ENCODE assay signal across 1 cellular context in genomic region chr19:2426661-2427322, GRCh38.
TF ChIP-seq lines count a peak whose summit lies in the region.

No MANE protein-coding gene starts in this region.

TF ChIP-seq in K562, 482 proteins besides CTCF, POLR2A, EP300 and RAD21 (continued from another document and continues in another):
- TF ChIP-seq, protein P1, sequence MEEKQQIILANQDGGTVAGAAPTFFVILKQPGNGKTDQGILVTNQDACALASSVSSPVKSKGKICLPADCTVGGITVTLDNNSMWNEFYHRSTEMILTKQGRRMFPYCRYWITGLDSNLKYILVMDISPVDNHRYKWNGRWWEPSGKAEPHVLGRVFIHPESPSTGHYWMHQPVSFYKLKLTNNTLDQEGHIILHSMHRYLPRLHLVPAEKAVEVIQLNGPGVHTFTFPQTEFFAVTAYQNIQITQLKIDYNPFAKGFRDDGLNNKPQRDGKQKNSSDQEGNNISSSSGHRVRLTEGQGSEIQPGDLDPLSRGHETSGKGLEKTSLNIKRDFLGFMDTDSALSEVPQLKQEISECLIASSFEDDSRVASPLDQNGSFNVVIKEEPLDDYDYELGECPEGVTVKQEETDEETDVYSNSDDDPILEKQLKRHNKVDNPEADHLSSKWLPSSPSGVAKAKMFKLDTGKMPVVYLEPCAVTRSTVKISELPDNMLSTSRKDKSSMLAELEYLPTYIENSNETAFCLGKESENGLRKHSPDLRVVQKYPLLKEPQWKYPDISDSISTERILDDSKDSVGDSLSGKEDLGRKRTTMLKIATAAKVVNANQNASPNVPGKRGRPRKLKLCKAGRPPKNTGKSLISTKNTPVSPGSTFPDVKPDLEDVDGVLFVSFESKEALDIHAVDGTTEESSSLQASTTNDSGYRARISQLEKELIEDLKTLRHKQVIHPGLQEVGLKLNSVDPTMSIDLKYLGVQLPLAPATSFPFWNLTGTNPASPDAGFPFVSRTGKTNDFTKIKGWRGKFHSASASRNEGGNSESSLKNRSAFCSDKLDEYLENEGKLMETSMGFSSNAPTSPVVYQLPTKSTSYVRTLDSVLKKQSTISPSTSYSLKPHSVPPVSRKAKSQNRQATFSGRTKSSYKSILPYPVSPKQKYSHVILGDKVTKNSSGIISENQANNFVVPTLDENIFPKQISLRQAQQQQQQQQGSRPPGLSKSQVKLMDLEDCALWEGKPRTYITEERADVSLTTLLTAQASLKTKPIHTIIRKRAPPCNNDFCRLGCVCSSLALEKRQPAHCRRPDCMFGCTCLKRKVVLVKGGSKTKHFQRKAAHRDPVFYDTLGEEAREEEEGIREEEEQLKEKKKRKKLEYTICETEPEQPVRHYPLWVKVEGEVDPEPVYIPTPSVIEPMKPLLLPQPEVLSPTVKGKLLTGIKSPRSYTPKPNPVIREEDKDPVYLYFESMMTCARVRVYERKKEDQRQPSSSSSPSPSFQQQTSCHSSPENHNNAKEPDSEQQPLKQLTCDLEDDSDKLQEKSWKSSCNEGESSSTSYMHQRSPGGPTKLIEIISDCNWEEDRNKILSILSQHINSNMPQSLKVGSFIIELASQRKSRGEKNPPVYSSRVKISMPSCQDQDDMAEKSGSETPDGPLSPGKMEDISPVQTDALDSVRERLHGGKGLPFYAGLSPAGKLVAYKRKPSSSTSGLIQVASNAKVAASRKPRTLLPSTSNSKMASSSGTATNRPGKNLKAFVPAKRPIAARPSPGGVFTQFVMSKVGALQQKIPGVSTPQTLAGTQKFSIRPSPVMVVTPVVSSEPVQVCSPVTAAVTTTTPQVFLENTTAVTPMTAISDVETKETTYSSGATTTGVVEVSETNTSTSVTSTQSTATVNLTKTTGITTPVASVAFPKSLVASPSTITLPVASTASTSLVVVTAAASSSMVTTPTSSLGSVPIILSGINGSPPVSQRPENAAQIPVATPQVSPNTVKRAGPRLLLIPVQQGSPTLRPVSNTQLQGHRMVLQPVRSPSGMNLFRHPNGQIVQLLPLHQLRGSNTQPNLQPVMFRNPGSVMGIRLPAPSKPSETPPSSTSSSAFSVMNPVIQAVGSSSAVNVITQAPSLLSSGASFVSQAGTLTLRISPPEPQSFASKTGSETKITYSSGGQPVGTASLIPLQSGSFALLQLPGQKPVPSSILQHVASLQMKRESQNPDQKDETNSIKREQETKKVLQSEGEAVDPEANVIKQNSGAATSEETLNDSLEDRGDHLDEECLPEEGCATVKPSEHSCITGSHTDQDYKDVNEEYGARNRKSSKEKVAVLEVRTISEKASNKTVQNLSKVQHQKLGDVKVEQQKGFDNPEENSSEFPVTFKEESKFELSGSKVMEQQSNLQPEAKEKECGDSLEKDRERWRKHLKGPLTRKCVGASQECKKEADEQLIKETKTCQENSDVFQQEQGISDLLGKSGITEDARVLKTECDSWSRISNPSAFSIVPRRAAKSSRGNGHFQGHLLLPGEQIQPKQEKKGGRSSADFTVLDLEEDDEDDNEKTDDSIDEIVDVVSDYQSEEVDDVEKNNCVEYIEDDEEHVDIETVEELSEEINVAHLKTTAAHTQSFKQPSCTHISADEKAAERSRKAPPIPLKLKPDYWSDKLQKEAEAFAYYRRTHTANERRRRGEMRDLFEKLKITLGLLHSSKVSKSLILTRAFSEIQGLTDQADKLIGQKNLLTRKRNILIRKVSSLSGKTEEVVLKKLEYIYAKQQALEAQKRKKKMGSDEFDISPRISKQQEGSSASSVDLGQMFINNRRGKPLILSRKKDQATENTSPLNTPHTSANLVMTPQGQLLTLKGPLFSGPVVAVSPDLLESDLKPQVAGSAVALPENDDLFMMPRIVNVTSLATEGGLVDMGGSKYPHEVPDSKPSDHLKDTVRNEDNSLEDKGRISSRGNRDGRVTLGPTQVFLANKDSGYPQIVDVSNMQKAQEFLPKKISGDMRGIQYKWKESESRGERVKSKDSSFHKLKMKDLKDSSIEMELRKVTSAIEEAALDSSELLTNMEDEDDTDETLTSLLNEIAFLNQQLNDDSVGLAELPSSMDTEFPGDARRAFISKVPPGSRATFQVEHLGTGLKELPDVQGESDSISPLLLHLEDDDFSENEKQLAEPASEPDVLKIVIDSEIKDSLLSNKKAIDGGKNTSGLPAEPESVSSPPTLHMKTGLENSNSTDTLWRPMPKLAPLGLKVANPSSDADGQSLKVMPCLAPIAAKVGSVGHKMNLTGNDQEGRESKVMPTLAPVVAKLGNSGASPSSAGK (IDR thresholded peaks at IDR 0.05), result peak; percentile 90
- TF ChIP-seq RCOR1 (IDR thresholded peaks at IDR 0.05; ENCODE audit: borderline replicate concordance in 1 of 2, low read depth in 2 of 2, low read length in 2 of 2), result no peak
- no peak; the same call in 1 of the 2 replicates for TF ChIP-seq ZNF232 (CRISPR knock-in tag; IDR thresholded peaks at IDR 0.05)
- no peak for TF ChIP-seq DACH1 (IDR thresholded peaks at IDR 0.05; ENCODE audit: partially characterized antibody)
- TF ChIP-seq BHLHE40 (IDR thresholded peaks at IDR 0.05; ENCODE audit: low read length), result peak; percentile 85
- TF ChIP-seq ZNF592 (IDR thresholded peaks at IDR 0.05), result peak; percentile 78
- TF ChIP-seq ZNF76 (CRISPR knock-in tag; IDR thresholded peaks at IDR 0.05; ENCODE audit: borderline replicate concordance), result no peak
- TF ChIP-seq, protein P2, sequence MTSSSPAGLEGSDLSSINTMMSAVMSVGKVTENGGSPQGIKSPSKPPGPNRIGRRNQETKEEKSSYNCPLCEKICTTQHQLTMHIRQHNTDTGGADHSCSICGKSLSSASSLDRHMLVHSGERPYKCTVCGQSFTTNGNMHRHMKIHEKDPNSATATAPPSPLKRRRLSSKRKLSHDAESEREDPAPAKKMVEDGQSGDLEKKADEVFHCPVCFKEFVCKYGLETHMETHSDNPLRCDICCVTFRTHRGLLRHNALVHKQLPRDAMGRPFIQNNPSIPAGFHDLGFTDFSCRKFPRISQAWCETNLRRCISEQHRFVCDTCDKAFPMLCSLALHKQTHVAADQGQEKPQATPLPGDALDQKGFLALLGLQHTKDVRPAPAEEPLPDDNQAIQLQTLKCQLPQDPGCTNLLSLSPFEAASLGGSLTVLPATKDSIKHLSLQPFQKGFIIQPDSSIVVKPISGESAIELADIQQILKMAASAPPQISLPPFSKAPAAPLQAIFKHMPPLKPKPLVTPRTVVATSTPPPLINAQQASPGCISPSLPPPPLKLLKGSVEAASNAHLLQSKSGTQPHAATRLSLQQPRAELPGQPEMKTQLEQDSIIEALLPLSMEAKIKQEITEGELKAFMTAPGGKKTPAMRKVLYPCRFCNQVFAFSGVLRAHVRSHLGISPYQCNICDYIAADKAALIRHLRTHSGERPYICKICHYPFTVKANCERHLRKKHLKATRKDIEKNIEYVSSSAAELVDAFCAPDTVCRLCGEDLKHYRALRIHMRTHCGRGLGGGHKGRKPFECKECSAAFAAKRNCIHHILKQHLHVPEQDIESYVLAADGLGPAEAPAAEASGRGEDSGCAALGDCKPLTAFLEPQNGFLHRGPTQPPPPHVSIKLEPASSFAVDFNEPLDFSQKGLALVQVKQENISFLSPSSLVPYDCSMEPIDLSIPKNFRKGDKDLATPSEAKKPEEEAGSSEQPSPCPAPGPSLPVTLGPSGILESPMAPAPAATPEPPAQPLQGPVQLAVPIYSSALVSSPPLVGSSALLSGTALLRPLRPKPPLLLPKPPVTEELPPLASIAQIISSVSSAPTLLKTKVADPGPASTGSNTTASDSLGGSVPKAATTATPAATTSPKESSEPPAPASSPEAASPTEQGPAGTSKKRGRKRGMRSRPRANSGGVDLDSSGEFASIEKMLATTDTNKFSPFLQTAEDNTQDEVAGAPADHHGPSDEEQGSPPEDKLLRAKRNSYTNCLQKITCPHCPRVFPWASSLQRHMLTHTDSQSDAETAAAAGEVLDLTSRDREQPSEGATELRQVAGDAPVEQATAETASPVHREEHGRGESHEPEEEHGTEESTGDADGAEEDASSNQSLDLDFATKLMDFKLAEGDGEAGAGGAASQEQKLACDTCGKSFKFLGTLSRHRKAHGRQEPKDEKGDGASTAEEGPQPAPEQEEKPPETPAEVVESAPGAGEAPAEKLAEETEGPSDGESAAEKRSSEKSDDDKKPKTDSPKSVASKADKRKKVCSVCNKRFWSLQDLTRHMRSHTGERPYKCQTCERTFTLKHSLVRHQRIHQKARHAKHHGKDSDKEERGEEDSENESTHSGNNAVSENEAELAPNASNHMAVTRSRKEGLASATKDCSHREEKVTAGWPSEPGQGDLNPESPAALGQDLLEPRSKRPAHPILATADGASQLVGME (CRISPR knock-in tag; IDR thresholded peaks at IDR 0.05), result no peak
- peak; percentile 25 for TF ChIP-seq MXI1 (IDR thresholded peaks at IDR 0.05; ENCODE audit: low read depth, low read length)
- no peak for TF ChIP-seq HMG20A (CRISPR knock-in tag; conservative IDR thresholded peaks at IDR 0.05)
- TF ChIP-seq ZBTB43 (CRISPR knock-in tag; IDR thresholded peaks at IDR 0.05), result no peak
- TF ChIP-seq, protein P3, sequence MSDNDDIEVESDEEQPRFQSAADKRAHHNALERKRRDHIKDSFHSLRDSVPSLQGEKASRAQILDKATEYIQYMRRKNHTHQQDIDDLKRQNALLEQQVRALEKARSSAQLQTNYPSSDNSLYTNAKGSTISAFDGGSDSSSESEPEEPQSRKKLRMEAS (CRISPR knock-in tag; IDR thresholded peaks at IDR 0.05), result peak; percentile 77
- TF ChIP-seq IRF2 (CRISPR knock-in tag; IDR thresholded peaks at IDR 0.05), result no peak
- no peak for TF ChIP-seq PRMT5 (CRISPR knock-in tag; IDR thresholded peaks at IDR 0.05)
- TF ChIP-seq, protein P4, sequence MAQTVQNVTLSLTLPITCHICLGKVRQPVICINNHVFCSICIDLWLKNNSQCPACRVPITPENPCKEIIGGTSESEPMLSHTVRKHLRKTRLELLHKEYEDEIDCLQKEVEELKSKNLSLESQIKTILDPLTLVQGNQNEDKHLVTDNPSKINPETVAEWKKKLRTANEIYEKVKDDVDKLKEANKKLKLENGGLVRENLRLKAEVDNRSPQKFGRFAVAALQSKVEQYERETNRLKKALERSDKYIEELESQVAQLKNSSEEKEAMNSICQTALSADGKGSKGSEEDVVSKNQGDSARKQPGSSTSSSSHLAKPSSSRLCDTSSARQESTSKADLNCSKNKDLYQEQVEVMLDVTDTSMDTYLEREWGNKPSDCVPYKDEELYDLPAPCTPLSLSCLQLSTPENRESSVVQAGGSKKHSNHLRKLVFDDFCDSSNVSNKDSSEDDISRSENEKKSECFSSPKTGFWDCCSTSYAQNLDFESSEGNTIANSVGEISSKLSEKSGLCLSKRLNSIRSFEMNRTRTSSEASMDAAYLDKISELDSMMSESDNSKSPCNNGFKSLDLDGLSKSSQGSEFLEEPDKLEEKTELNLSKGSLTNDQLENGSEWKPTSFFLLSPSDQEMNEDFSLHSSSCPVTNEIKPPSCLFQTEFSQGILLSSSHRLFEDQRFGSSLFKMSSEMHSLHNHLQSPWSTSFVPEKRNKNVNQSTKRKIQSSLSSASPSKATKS (CRISPR knock-in tag; IDR thresholded peaks at IDR 0.05), result no peak
- TF ChIP-seq, protein P5, sequence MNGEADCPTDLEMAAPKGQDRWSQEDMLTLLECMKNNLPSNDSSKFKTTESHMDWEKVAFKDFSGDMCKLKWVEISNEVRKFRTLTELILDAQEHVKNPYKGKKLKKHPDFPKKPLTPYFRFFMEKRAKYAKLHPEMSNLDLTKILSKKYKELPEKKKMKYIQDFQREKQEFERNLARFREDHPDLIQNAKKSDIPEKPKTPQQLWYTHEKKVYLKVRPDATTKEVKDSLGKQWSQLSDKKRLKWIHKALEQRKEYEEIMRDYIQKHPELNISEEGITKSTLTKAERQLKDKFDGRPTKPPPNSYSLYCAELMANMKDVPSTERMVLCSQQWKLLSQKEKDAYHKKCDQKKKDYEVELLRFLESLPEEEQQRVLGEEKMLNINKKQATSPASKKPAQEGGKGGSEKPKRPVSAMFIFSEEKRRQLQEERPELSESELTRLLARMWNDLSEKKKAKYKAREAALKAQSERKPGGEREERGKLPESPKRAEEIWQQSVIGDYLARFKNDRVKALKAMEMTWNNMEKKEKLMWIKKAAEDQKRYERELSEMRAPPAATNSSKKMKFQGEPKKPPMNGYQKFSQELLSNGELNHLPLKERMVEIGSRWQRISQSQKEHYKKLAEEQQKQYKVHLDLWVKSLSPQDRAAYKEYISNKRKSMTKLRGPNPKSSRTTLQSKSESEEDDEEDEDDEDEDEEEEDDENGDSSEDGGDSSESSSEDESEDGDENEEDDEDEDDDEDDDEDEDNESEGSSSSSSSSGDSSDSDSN (IDR thresholded peaks at IDR 0.05; ENCODE audit: borderline replicate concordance in 1 of 2, low read depth in 2 of 2, low read length in 2 of 2), result no peak
